ENCODE assay signal across 1 cellular context in the genomic region with DNA sequence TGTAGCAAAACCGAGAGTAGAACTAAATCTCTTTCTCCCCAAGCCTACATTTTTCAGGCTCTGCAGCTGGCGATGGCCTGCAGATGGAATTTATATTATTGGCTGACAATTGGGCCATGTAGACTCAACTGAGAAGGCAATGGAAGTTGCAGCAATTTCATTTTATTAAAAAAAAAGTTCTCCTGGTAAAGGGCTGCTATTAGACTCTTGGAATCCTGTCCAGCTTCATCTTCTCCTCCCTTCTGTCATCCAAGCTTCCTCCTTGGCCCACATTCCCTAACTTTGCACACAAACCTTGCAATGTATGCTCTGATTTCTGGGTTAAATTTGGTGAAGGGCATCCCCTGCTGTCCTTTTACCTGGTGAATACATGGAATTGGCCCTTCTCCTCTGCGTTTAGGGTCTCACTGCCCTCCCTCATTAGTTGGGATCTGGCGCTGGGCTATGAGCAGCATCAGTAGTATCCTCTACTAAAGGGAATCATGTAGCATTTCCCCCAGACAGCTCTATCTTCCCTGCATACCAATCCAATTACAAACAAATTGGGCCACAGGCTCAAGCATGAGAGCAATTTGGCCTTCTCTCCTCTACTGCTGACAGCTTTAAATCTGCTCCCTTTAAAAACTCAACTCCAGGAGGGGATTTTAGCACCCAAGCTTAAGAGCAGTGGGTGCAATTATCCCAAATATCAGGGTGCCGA.
TF ChIP-seq lines count a peak whose summit lies in the region.

No MANE protein-coding gene starts in this region.

TF ChIP-seq in GM12878, 131 proteins besides CTCF, POLR2A, EP300 and RAD21 (continued from another document):
- TF ChIP-seq, protein P1, sequence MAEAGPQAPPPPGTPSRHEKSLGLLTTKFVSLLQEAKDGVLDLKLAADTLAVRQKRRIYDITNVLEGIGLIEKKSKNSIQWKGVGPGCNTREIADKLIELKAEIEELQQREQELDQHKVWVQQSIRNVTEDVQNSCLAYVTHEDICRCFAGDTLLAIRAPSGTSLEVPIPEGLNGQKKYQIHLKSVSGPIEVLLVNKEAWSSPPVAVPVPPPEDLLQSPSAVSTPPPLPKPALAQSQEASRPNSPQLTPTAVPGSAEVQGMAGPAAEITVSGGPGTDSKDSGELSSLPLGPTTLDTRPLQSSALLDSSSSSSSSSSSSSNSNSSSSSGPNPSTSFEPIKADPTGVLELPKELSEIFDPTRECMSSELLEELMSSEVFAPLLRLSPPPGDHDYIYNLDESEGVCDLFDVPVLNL (IDR thresholded peaks at IDR 0.05; ENCODE audit: low read depth, low read length), result no peak
- no peak for TF ChIP-seq HCFC1 (IDR thresholded peaks at IDR 0.05; ENCODE audit: low read length)
- TF ChIP-seq, protein P2, sequence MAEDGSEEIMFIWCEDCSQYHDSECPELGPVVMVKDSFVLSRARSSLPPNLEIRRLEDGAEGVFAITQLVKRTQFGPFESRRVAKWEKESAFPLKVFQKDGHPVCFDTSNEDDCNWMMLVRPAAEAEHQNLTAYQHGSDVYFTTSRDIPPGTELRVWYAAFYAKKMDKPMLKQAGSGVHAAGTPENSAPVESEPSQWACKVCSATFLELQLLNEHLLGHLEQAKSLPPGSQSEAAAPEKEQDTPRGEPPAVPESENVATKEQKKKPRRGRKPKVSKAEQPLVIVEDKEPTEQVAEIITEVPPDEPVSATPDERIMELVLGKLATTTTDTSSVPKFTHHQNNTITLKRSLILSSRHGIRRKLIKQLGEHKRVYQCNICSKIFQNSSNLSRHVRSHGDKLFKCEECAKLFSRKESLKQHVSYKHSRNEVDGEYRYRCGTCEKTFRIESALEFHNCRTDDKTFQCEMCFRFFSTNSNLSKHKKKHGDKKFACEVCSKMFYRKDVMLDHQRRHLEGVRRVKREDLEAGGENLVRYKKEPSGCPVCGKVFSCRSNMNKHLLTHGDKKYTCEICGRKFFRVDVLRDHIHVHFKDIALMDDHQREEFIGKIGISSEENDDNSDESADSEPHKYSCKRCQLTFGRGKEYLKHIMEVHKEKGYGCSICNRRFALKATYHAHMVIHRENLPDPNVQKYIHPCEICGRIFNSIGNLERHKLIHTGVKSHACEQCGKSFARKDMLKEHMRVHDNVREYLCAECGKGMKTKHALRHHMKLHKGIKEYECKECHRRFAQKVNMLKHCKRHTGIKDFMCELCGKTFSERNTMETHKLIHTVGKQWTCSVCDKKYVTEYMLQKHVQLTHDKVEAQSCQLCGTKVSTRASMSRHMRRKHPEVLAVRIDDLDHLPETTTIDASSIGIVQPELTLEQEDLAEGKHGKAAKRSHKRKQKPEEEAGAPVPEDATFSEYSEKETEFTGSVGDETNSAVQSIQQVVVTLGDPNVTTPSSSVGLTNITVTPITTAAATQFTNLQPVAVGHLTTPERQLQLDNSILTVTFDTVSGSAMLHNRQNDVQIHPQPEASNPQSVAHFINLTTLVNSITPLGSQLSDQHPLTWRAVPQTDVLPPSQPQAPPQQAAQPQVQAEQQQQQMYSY (CRISPR knock-in tag; IDR thresholded peaks at IDR 0.05), result no peak
- TF ChIP-seq, protein P3, sequence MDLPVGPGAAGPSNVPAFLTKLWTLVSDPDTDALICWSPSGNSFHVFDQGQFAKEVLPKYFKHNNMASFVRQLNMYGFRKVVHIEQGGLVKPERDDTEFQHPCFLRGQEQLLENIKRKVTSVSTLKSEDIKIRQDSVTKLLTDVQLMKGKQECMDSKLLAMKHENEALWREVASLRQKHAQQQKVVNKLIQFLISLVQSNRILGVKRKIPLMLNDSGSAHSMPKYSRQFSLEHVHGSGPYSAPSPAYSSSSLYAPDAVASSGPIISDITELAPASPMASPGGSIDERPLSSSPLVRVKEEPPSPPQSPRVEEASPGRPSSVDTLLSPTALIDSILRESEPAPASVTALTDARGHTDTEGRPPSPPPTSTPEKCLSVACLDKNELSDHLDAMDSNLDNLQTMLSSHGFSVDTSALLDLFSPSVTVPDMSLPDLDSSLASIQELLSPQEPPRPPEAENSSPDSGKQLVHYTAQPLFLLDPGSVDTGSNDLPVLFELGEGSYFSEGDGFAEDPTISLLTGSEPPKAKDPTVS (IDR thresholded peaks at IDR 0.05; ENCODE audit: low read depth, low read length), result no peak
- no peak for TF ChIP-seq ZSCAN29 (IDR thresholded peaks at IDR 0.05)
- no peak for TF ChIP-seq CBX5 (IDR thresholded peaks at IDR 0.05; ENCODE audit: low read depth)
- TF ChIP-seq NR2C2 (IDR thresholded peaks at IDR 0.05; ENCODE audit: borderline replicate concordance, control insufficient read depth, insufficient read length, low read depth), result no peak
- no peak for TF ChIP-seq TARDBP (IDR thresholded peaks at IDR 0.05; ENCODE audit: borderline replicate concordance)
- no peak for TF ChIP-seq KAT2A (conservative IDR thresholded peaks at IDR 0.05; ENCODE audit: control insufficient read depth, low read depth, low read length)
